Comparison of ENCODE assay signal across 8 cellular contexts in the genomic region with DNA sequence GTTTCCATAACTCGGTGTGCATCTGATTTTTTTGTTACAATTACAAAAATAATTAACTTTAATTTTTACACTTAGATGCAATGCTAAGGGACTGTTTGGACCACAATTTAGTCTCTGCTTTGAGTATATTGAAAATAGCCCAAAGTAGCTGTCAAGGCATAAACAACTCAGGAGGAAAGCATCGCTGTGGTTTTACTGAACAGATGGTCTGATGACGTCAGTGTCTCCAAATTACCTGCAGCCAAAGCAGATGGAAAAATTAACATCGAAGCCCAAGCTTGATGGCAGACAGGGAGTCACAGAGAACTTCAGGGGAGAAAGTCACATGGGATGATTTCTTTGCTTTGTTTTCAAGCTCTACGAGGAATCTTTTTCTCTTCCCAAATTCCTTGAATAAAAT.
DNase-seq lines count a peak whose midpoint lies in the region; ATAC-seq and TF ChIP-seq lines count a peak whose summit lies in the region.

No MANE protein-coding gene starts in this region.

- no peak for TF ChIP-seq CTCF in cardiac fibroblast (IDR thresholded peaks at IDR 0.05; ENCODE audit: low read depth, low read length)

- no peak overlapping the region for H3K4me3 Mint-ChIP-seq in stimulated activated naive B cell treated with anti-CD40 and anti-IgM and Interleukin-4, amounts not matched to agents 10 μg/mL and 1 μg/mL and 100 μg/mL, for 72 hours

- intact Hi-C loops in left ventricle myocardium superior (cut with micrococcal nuclease) (no loop called here), Right ventricle myocardium superior (cut with DNase I) (no loop called here), Right ventricle myocardium inferior (cut with DNase I) (no loop called here)

- no peaks in the 10 kb centered on the region for H3K27me3 Mint-ChIP-seq in stimulated activated naive B cell treated with anti-CD40 and anti-IgM and Interleukin-4, amounts not matched to agents 10 μg/mL and 1 μg/mL and 100 μg/mL, for 72 hours

- peak overlapping the region; percentile 57 for H3K27ac Mint-ChIP-seq in stimulated activated naive B cell treated with anti-CD40 and anti-IgM and Interleukin-4, amounts not matched to agents 10 μg/mL and 1 μg/mL and 100 μg/mL, for 72 hours

- no peak overlapping the region for H3K4me3 ChIP-seq in cardiac fibroblast (replicated peaks in 1 of 2; ENCODE audit: low read depth in 2 of 2, low read length in 2 of 2)

- DNase-seq in left ventricle myocardium superior = no peak
- DNase-seq in Right ventricle myocardium superior = no peak
- peak; percentile 74 for DNase-seq in NCI-H2171 (lab: John Stamatoyannopoulos, UW)
- DNase-seq in cardiac fibroblast (ENCODE audit: low read depth in 2 of 2) = peak; percentile 14 to 51
- DNase-seq in stimulated activated naive B cell treated with anti-CD40 and anti-IgM and Interleukin-4, amounts not matched to agents 10 μg/mL and 1 μg/mL and 100 μg/mL, for 72 hours = no peak
- no peak for DNase-seq in Right ventricle myocardium inferior (ENCODE audit: missing footprints)
- DNase-seq in stimulated activated CD4-positive, alpha-beta T cell treated with anti-CD3 and anti-CD28 coated beads, Interleukin-4, amount 100 ng/mL, for 24 hours = no peak

- H3K9me3 Mint-ChIP-seq in stimulated activated naive B cell treated with anti-CD40 and anti-IgM and Interleukin-4, amounts not matched to agents 10 μg/mL and 1 μg/mL and 100 μg/mL, for 72 hours = no peaks in the 10 kb centered on the region

- ATAC-seq in left ventricle myocardium superior = peak; percentile 16
- ATAC-seq in Right ventricle myocardium superior (ENCODE audit: poor library complexity) = no peak
- peak; percentile 22 to 32 for ATAC-seq in stimulated activated naive B cell treated with anti-CD40 and anti-IgM and Interleukin-4, amounts not matched to agents 10 μg/mL and 1 μg/mL and 100 μg/mL, for 72 hours (replicated peaks)
- ATAC-seq in HG02981 (IDR thresholded peaks at IDR 0.05; ENCODE audit: unreplicated experiment) = no peak
- no peak for ATAC-seq in Right ventricle myocardium inferior

- no peaks in the 10 kb centered on the region for H3K36me3 Mint-ChIP-seq in stimulated activated naive B cell treated with anti-CD40 and anti-IgM and Interleukin-4, amounts not matched to agents 10 μg/mL and 1 μg/mL and 100 μg/mL, for 72 hours

- peaks cover 35 to 52% of the 10 kb centered on the region in 2 donors for H3K4me1 Mint-ChIP-seq in stimulated activated naive B cell treated with anti-CD40 and anti-IgM and Interleukin-4, amounts not matched to agents 10 μg/mL and 1 μg/mL and 100 μg/mL, for 72 hours

Comparison
In these comparisons a context has a peak if more than half of its experiments do, and no peak if none do; other contexts are left out.
1. ATAC-seq: peak in left ventricle myocardium superior (single experiment) and stimulated activated naive B cell treated with anti-CD40 and anti-IgM and Interleukin-4, amounts not matched to agents 10 μg/mL and 1 μg/mL and 100 μg/mL, for 72 hours (2 of 2); none in Right ventricle myocardium superior (single experiment), HG02981 (single experiment) and Right ventricle myocardium inferior (single experiment).
2. DNase-seq: peak in NCI-H2171 (single experiment) and cardiac fibroblast (2 of 2); none in left ventricle myocardium superior (single experiment), Right ventricle myocardium superior (single experiment), stimulated activated naive B cell treated with anti-CD40 and anti-IgM and Interleukin-4, amounts not matched to agents 10 μg/mL and 1 μg/mL and 100 μg/mL, for 72 hours (single experiment), Right ventricle myocardium inferior (single experiment) and stimulated activated CD4-positive, alpha-beta T cell treated with anti-CD3 and anti-CD28 coated beads, Interleukin-4, amount 100 ng/mL, for 24 hours (single experiment).